Comparison of ENCODE assay signal across 8 cellular contexts in the genomic region with DNA sequence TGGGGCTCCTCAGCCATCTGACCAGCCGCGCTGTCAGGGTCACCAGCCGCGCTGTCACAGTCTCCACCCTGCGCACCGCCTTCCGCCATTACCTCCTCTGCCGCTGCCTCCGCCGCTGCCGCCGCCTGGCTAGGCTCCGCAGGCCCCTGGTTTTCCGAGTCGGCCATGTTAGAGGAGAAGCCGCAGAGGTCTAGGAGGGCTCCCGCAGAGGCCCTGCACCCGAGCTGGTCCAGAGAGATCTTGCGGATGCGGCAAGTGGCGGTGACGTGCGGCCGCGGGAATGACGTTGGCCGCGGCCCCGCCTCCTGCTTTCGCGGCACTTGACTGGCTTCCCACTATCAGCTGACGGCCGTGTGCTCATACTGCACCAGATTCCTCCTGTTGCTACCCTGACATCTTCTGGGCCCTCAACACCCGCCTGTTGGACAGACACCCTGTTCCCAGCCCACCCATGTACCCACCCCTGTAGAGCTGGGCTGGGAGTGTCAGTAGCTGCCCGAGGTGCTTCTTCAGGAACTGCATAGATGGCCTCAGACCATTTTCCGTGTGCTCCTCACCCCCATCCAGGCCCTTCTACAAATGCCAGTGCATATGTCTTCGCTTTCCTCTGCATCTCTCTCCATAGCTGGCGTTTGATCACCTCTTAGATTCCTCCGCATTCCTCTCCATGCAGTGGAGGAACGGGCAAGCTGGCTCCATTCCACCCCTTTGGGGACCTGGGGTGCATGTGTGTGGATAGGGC. TPM values are rescaled to one million over a fixed set of nuclear protein-coding genes. Genes with fewer than 3 reads are reported as not detected.
DNase-seq lines count a peak whose midpoint lies in the region; ATAC-seq and TF ChIP-seq lines count a peak whose summit lies in the region.

Gene NAP1L5 (minus strand): TSS at position 242 of the 742 bp plus-strand sequence. CDS start 75 bp downstream, at position 167.

- peak within 1 kb of the TSS; percentile 81 for H3K9ac ChIP-seq in adipocyte (ENCODE audit: low read length)

- POLR2A ChIA-PET in BJ (lab: Charles Lee) = no interaction called here

- H3K4me3 ChIP-seq in BJ (ENCODE audit: low read depth, low read length) = peak within 1 kb of the TSS; percentile 68
- peak within 1 kb of the TSS; percentile 88 for H3K4me3 ChIP-seq in adipocyte (ENCODE audit: low read length)
- H3K4me3 ChIP-seq in left ventricle myocardium inferior = peak within 1 kb of the TSS; percentile 74
- H3K4me3 ChIP-seq in psoas muscle = peak within 1 kb of the TSS; percentile 77
- peak within 1 kb of the TSS; percentile 53 to 66 for H3K4me3 ChIP-seq in aorta (ENCODE audit: low read length in 2 of 2)

- H3K27ac ChIP-seq in left ventricle myocardium inferior (replicated peaks) = peak within 1 kb of the TSS; percentile 65
- peak within 1 kb of the TSS; percentile 72 for H3K27ac ChIP-seq in psoas muscle
- peak within 1 kb of the TSS in 1 of 2 donors; percentile 70 for H3K27ac ChIP-seq in aorta (ENCODE audit: low read depth in 1 of 2, low read length in 2 of 2)

- DNase-seq in BJ (ENCODE audit: low read depth) = no peak
- peak; percentile 28 for DNase-seq in HK-2 (ENCODE audit: unreplicated experiment)
- DNase-seq in T follicular helper cell (ENCODE audit: low read depth) = peak; percentile 66
- peak; percentile 72 for DNase-seq in adipocyte (ENCODE audit: low read depth)
- DNase-seq in left ventricle myocardium inferior = peak; percentile 67
- peak; percentile 71 to 84 for DNase-seq in psoas muscle
- peak; percentile 78 to 88 for DNase-seq in aorta

- CTCF ChIA-PET in BJ (lab: Yijun Ruan, JAX) = interaction anchor here (1.2 to 2.7 kb wide), 4 partner anchors 8 to 326 kb away, joined by 3 to 22 read pairs (median 8); no protein-coding TSS in a partner anchor

- ATAC-seq in GM19455 (IDR thresholded peaks at IDR 0.05; ENCODE audit: unreplicated experiment) (peak; percentile 97), psoas muscle (peak; percentile 86 to 93 (median 88)), aorta (ENCODE audit: low FRiP score) (peak; percentile 91)

- TF ChIP-seq CTCF in BJ (IDR thresholded peaks at IDR 0.05; ENCODE audit: insufficient read depth, low read depth, low read length) (no peak), left ventricle myocardium inferior (IDR thresholded peaks at IDR 0.05; ENCODE audit: borderline replicate concordance) (no peak), psoas muscle (IDR thresholded peaks at IDR 0.05) (no peak)

- intact Hi-C loops in left ventricle myocardium inferior (cut with micrococcal nuclease) (no loop called here), psoas muscle (cut with DNase I) (loop anchor here in 1 of 2 donors (2.0 kb wide), 1 partner anchor 77 kb away; no protein-coding TSS in a partner anchor), aorta (cut with DNase I) (no loop called here)

- H3K4me1 ChIP-seq in adipocyte (ENCODE audit: control insufficient read depth, insufficient read depth, low read length) = no peaks in the 10 kb centered on the region
- H3K4me1 ChIP-seq in left ventricle myocardium inferior = peaks cover 25% of the 10 kb centered on the region
- H3K4me1 ChIP-seq in psoas muscle = no peaks in the 10 kb centered on the region
- H3K4me1 ChIP-seq in aorta (ENCODE audit: control insufficient read depth in 1 of 2, insufficient read depth in 2 of 2, low read length in 2 of 2) = no peaks in the 10 kb centered on the region

- no peaks in the 10 kb centered on the region for H3K9me3 ChIP-seq in adipocyte (ENCODE audit: control insufficient read depth, low read length)
- no peaks in the 10 kb centered on the region for H3K9me3 ChIP-seq in left ventricle myocardium inferior (replicated peaks)
- no peaks in the 10 kb centered on the region for H3K9me3 ChIP-seq in psoas muscle
- no peaks in the 10 kb centered on the region for H3K9me3 ChIP-seq in aorta (ENCODE audit: control insufficient read depth, low read length)

- H3K27me3 ChIP-seq in BJ (ENCODE audit: control insufficient read depth, insufficient read depth, low read length) = no peaks in the 10 kb centered on the region
- no peaks in the 10 kb centered on the region for H3K27me3 ChIP-seq in adipocyte (replicated peaks; ENCODE audit: control insufficient read depth, insufficient read depth, low read length)
- no peaks in the 10 kb centered on the region for H3K27me3 ChIP-seq in left ventricle myocardium inferior (ENCODE audit: low read depth)
- no peaks in the 10 kb centered on the region for H3K27me3 ChIP-seq in psoas muscle (ENCODE audit: insufficient read depth in 3 of 3, low read length in 2 of 3)
- no peaks in the 10 kb centered on the region for H3K27me3 ChIP-seq in aorta (ENCODE audit: control insufficient read depth in 1 of 2, insufficient read depth in 2 of 2, low read length in 1 of 2)

- H3K36me3 ChIP-seq in BJ (ENCODE audit: control insufficient read depth, insufficient read depth, low read length) (no peaks in the 10 kb centered on the region), adipocyte (ENCODE audit: control insufficient read depth, insufficient read depth, low read length, severe bottlenecking) (no peaks in the 10 kb centered on the region), left ventricle myocardium inferior (peaks cover 3% of the 10 kb centered on the region), psoas muscle (ENCODE audit: insufficient read depth in 1 of 2, low read depth in 1 of 2) (peaks cover 1 to 11% of the 10 kb centered on the region in 2 donors), aorta (ENCODE audit: control insufficient read depth in 1 of 2, insufficient read depth in 2 of 2, low read length in 1 of 2) (no peaks in the 10 kb centered on the region)

- 52 to 67% (median 56%) methylated on average over 40 of the region's 40 CpGs for WGBS in psoas muscle, 3 donors
- 55 to 59% methylated on average over 40 of the region's 40 CpGs for WGBS in aorta, 2 donors

RNA-seq across cellular contexts. Expression of gene NAP1L5, which starts in this region (rescaled TPM):
- polyA plus RNA-seq in BJ (2011; rRNA removed) = 2.2 and 5.3 TPM in 2 replicates
- 0.85 and 1.6 TPM in 2 replicates for polyA minus RNA-seq in BJ (2011; rRNA and poly(A)+ RNA removed)
- total RNA-seq in left ventricle myocardium inferior = 3.5 TPM
- 1 to 10 TPM; 2.8 to 4.0 (median 3.8) TPM for total RNA-seq in psoas muscle
- 1 to 10 TPM; 1.2 to 3.3 (median 1.3) TPM for polyA plus RNA-seq in psoas muscle
- total RNA-seq in aorta = 10 to 100 TPM in 1 of 2 donors, 1 to 10 TPM in 1; 9.5 to 11.2 TPM
- polyA plus RNA-seq in aorta = 10 to 100 TPM in 1 of 2 donors, 1 to 10 TPM in 1; 9.4 to 13.0 TPM
